Comparison of ENCODE assay signal across 24 cellular contexts in the genomic region with DNA sequence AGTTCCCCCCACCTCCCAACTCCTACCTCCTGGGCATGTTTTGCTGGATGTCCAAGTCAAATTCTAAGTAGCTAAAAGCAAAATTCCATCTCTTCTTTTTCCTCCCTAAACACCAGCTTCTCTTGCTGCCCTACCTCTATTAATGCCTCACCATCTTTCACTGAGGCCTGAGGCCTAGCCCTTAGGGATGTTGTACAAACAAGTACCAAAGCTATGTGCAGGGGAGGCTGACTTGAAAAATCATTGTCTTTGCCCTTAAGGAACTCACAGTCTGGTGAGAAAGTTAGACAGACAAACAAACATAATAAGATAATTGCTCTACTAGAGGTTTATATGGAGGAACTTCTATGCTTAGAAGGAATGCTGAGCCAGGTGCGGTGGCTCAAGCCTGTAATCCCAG. TPM values are rescaled to one million over a fixed set of nuclear protein-coding genes. Genes with fewer than 3 reads are reported as not detected.
DNase-seq lines count a peak whose midpoint lies in the region; ATAC-seq, FAIRE-seq and TF ChIP-seq lines count a peak whose summit lies in the region.
"Had no signal": no experiment of that assay in that cellular context is flagged by ENCODE, and none has a peak within 500 bp of the region (broad histone marks: within the 10 kb centered on the region; RNA-seq: fewer than 3 reads in every experiment).

No MANE protein-coding gene starts in this region.

- ATAC-seq in A549: no peak
- ATAC-seq in stimulated activated naive CD8-positive, alpha-beta T cell treated with anti-CD3 and anti-CD28 coated beads, Interleukin-15, Interleukin-2, amounts not matched to agents 100 U/mL and 50 U/mL, for 24 hours: no peak
- ATAC-seq in activated T-cell treated with anti-CD3 and anti-CD28 coated beads, Interleukin-2, amount 50 U/mL, for 72 hours (replicated peaks in 1 of 2): no peak
- ATAC-seq: GM23338, HCT116 had no signal

- no peak overlapping the region for H3K23ac ChIP-seq in trophoblast cell (ENCODE audit: low read length)

- 100% methylated on average over 1 of the region's 1 CpG for WGBS in A549 (ENCODE audit: missing lambda C conversion rate)
- WGBS in trophoblast cell (ENCODE audit: extremely low coverage, insufficient coverage, insufficient read length): no CpG with 5 or more reads among the region's 1 CpG

- H2BK120ac ChIP-seq in trophoblast cell (ENCODE audit: insufficient read depth, low read length, poor library complexity): no peak overlapping the region

- CTCF ChIA-PET in A549 (lab: Yijun Ruan, JAX): interaction anchor here (1.3 to 4.5 kb wide), 3 partner anchors 14 to 42 kb away, joined by 4 to 52 read pairs (median 6); a partner anchor contains a TSS

- FAIRE-seq in A549 (lab: Jason Lieb, UNC): no peak
- FAIRE-seq: A204.1, GM12891, GM18507 had no signal

- TF ChIP-seq CTCF in A549 (IDR thresholded peaks at IDR 0.05) (no peak), glutamatergic neuron (IDR thresholded peaks at IDR 0.05; ENCODE audit: partially characterized antibody, unreplicated experiment) (no peak), nephron progenitor cell (IDR thresholded peaks at IDR 0.05) (no peak)

- no peak overlapping the region for H3K14ac ChIP-seq in trophoblast cell (ENCODE audit: low read length)

- no peak overlapping the region for H3K4ac ChIP-seq in trophoblast cell (ENCODE audit: low read depth, low read length)

- no peak overlapping the region for H4K12ac ChIP-seq in trophoblast cell (ENCODE audit: low read depth, low read length)

- H3K27ac Mint-ChIP-seq in glutamatergic neuron (ENCODE audit: unreplicated experiment) (peak overlapping the region; percentile 33), nephron progenitor cell (peak overlapping the region; percentile 66)
- no peak overlapping the region for H3K27ac Mint-ChIP-seq in activated T-cell treated with anti-CD3 and anti-CD28 coated beads, Interleukin-2, amount 50 U/mL, for 72 hours
- H3K27ac Mint-ChIP-seq: CD14-positive monocyte; CD4-positive, alpha-beta T cell; CD8-positive, alpha-beta memory T cell; GM23338 had no signal

- H3K9me3 ChIP-seq in A549: no peaks in the 10 kb centered on the region
- H3K9me3 ChIP-seq in trophoblast cell (ENCODE audit: insufficient read depth, low read depth, low read length): no peaks in the 10 kb centered on the region
- H3K9me3 ChIP-seq: BE2C; BLaER1 treated with 17β-estradiol and CSF1 and Interleukin-3, amounts not matched to agents 10 nM and 100 nM had no signal

- H3K4me1 ChIP-seq in A549 (peaks cover 56% of the 10 kb centered on the region), trophoblast cell (ENCODE audit: control insufficient read depth in 1 of 2, insufficient read depth in 2 of 2, low read length in 2 of 2) (peaks cover 12 to 13% of the 10 kb centered on the region in 2 experiments)
- H3K4me1 ChIP-seq: BE2C had no signal

- no peak overlapping the region for H2AK5ac ChIP-seq in trophoblast cell (ENCODE audit: low read length)

- TF ChIP-seq EP300 in A549 (IDR thresholded peaks at IDR 0.05): no peak

- H3K4me3 Mint-ChIP-seq in glutamatergic neuron (ENCODE audit: unreplicated experiment) (peak overlapping the region; percentile 25), nephron progenitor cell (no peak overlapping the region)
- H3K4me3 Mint-ChIP-seq in activated T-cell treated with anti-CD3 and anti-CD28 coated beads, Interleukin-2, amount 50 U/mL, for 72 hours: no peak overlapping the region
- H3K4me3 Mint-ChIP-seq: CD14-positive monocyte; CD4-positive, alpha-beta T cell; CD8-positive, alpha-beta memory T cell; GM23338; H9 had no signal

- H3K4me1 Mint-ChIP-seq in glutamatergic neuron (ENCODE audit: low read depth, unreplicated experiment) (peaks cover 16% of the 10 kb centered on the region), nephron progenitor cell (peaks cover 49% of the 10 kb centered on the region)
- H3K4me1 Mint-ChIP-seq in activated T-cell treated with anti-CD3 and anti-CD28 coated beads, Interleukin-2, amount 50 U/mL, for 72 hours (ENCODE audit: low read depth): peaks cover 19% of the 10 kb centered on the region

- no peak overlapping the region for H3K4me2 ChIP-seq in A549
- no peak overlapping the region for H3K4me2 ChIP-seq in trophoblast cell (ENCODE audit: low read length)
- H3K4me2 ChIP-seq: BLaER1 treated with 17β-estradiol and CSF1 and Interleukin-3, amounts not matched to agents 10 nM and 100 nM; GM23338 had no signal

- H3K9ac ChIP-seq in trophoblast cell (ENCODE audit: low read length): no peak overlapping the region
- H3K9ac ChIP-seq: BLaER1 treated with 17β-estradiol and CSF1 and Interleukin-3, amounts not matched to agents 10 nM and 100 nM had no signal

- H3K79me1 ChIP-seq in trophoblast cell (ENCODE audit: low read length): peaks cover 11% of the 10 kb centered on the region

- no peak overlapping the region for H4K8ac ChIP-seq in trophoblast cell (ENCODE audit: low read depth, low read length)

- H3K27me3 Mint-ChIP-seq in glutamatergic neuron (ENCODE audit: unreplicated experiment) (peaks cover 20% of the 10 kb centered on the region), nephron progenitor cell (ENCODE audit: low read depth, poor library complexity) (peaks cover 10% of the 10 kb centered on the region)
- peaks cover 14% of the 10 kb centered on the region for H3K27me3 Mint-ChIP-seq in activated T-cell treated with anti-CD3 and anti-CD28 coated beads, Interleukin-2, amount 50 U/mL, for 72 hours (ENCODE audit: low read depth)

- no peak overlapping the region for H2AFZ ChIP-seq in trophoblast cell (ENCODE audit: insufficient read depth, low read length, poor library complexity)
- H2AFZ ChIP-seq: GM23338 had no signal

- no peak overlapping the region for H2BK12ac ChIP-seq in trophoblast cell (ENCODE audit: low read length)

- H3K36me3 Mint-ChIP-seq in glutamatergic neuron (ENCODE audit: unreplicated experiment) (no peaks in the 10 kb centered on the region), nephron progenitor cell (ENCODE audit: low read depth) (no peaks in the 10 kb centered on the region)
- H3K36me3 Mint-ChIP-seq in activated T-cell treated with anti-CD3 and anti-CD28 coated beads, Interleukin-2, amount 50 U/mL, for 72 hours (ENCODE audit: insufficient read depth in 2 of 2): no peaks in the 10 kb centered on the region
- H3K36me3 Mint-ChIP-seq: CD14-positive monocyte; CD8-positive, alpha-beta memory T cell had no signal

- POLR2A ChIA-PET in A549 (lab: Yijun Ruan, JAX): no interaction called here

- no peak for TF ChIP-seq POLR2A in A549 (IDR thresholded peaks at IDR 0.05; ENCODE audit: low read length)

- H3K27me3 ChIP-seq in trophoblast cell (ENCODE audit: insufficient read depth, low read length): no peaks in the 10 kb centered on the region
- H3K27me3 ChIP-seq: BE2C; BLaER1 treated with 17β-estradiol and CSF1 and Interleukin-3, amounts not matched to agents 10 nM and 100 nM had no signal

- H3K36me3 ChIP-seq in trophoblast cell (ENCODE audit: control insufficient read depth in 1 of 2, insufficient read depth in 2 of 2, low read length in 2 of 2): no peaks in the 10 kb centered on the region
- H3K36me3 ChIP-seq: BE2C; BLaER1 treated with 17β-estradiol and CSF1 and Interleukin-3, amounts not matched to agents 10 nM and 100 nM had no signal

- TF ChIP-seq RAD21 in A549 (conservative IDR thresholded peaks at IDR 0.05 in 1 of 2, IDR thresholded peaks at IDR 0.05 in 1 of 2): no peak

- H4K91ac ChIP-seq in trophoblast cell (ENCODE audit: low read depth, low read length): no peak overlapping the region

- peak overlapping the region; percentile 48 to 87; a peak in 5 of 6 replicates for H3K27ac ChIP-seq in A549
- H3K27ac ChIP-seq in trophoblast cell (ENCODE audit: low read depth, low read length): no peak overlapping the region
- H3K27ac ChIP-seq: 22Rv1; BLaER1 treated with 17β-estradiol and CSF1 and Interleukin-3, amounts not matched to agents 10 nM and 100 nM had no signal

- DNase-seq in A549 (ENCODE audit: low read depth in 1 of 2, low spot score in 1 of 2) (no peak), glutamatergic neuron (no peak), nephron progenitor cell (no peak), trophoblast cell (peak; percentile 61 to 64), NCI-H1694 (lab: John Stamatoyannopoulos, UW) (no peak)
- DNase-seq in stimulated activated naive CD8-positive, alpha-beta T cell treated with anti-CD3 and anti-CD28 coated beads, Interleukin-15, Interleukin-2, amounts not matched to agents 100 U/mL and 50 U/mL, for 24 hours: no peak
- no peak for DNase-seq in activated T-cell treated with anti-CD3 and anti-CD28 coated beads, Interleukin-2, amount 50 U/mL, for 72 hours
- DNase-seq: ACHN; AML-193; BE2C; CD4-positive, alpha-beta T cell; CD8-positive, alpha-beta memory T cell; DMS53; DMS79 treated with DMSO at 0.1 percent for 48 hours; GF-D8; H9 had no signal

- no peak overlapping the region for H3K18ac ChIP-seq in trophoblast cell (ENCODE audit: low read length)

- H3K79me2 ChIP-seq in trophoblast cell (ENCODE audit: control insufficient read depth, insufficient read depth, low read length, poor library complexity): no peaks in the 10 kb centered on the region

- peaks cover 2% of the 10 kb centered on the region for H3K9me3 Mint-ChIP-seq in glutamatergic neuron (ENCODE audit: unreplicated experiment)
- no peaks in the 10 kb centered on the region for H3K9me3 Mint-ChIP-seq in nephron progenitor cell
- no peaks in the 10 kb centered on the region for H3K9me3 Mint-ChIP-seq in activated T-cell treated with anti-CD3 and anti-CD28 coated beads, Interleukin-2, amount 50 U/mL, for 72 hours
- H3K9me3 Mint-ChIP-seq: CD4-positive, alpha-beta T cell; CD8-positive, alpha-beta memory T cell; GM23338; H9 had no signal

- no peak overlapping the region for H2BK5ac ChIP-seq in trophoblast cell (ENCODE audit: low read depth, low read length, poor library complexity)

- H3K4me3 ChIP-seq in A549 (no peak overlapping the region), trophoblast cell (ENCODE audit: low read depth, low read length) (no peak overlapping the region)
- H3K4me3 ChIP-seq: BLaER1 treated with 17β-estradiol and CSF1 and Interleukin-3, amounts not matched to agents 10 nM and 100 nM; GM23338 had no signal

TF ChIP-seq in A549, 52 proteins besides CTCF, POLR2A, EP300 and RAD21:
- TF ChIP-seq KDM1A (IDR thresholded peaks at IDR 0.05; ENCODE audit: low read depth) (no peak), RCOR1 (IDR thresholded peaks at IDR 0.05; ENCODE audit: low read depth, low read length) (no peak), ESRRA (IDR thresholded peaks at IDR 0.05; ENCODE audit: borderline replicate concordance, low read length) (no peak)
TF ChIP-seq in A549: peak in this region for 0.

RNA-seq across cellular contexts. Expression of a gene that starts 25.3 kb away (rescaled TPM):
- 5.5 and 7.7 TPM in 2 replicates for polyA plus RNA-seq in A549 (2011; rRNA removed)
- polyA plus RNA-seq in A549 (2012; cell fraction: cytosol; rRNA removed): 2.8 TPM in 2 replicates
- 1.5 and 4.2 TPM in 2 replicates for polyA plus RNA-seq in A549 (2012; cell fraction: nucleus; rRNA removed)
- 10.0 to 12.0 TPM (median 11.6 TPM) in 3 replicates for polyA plus RNA-seq in A549 (2017; fragmentation: RNase III; extraction: RNeasy Plus Mini Kit Qiagen cat#74134 plus additional on column Dnase treatment)
- polyA minus RNA-seq in A549 (2011; rRNA and poly(A)+ RNA removed): 4.1 and 5.0 TPM in 2 replicates
- total RNA-seq in glutamatergic neuron (ENCODE audit: unreplicated experiment): 1.1 TPM
- polyA plus RNA-seq in trophoblast cell (2013): 2.2 and 2.3 TPM in 2 replicates
- total RNA-seq in activated T-cell treated with anti-CD3 and anti-CD28 coated beads, Interleukin-2, amount 50 U/mL, for 72 hours: not detected
- total RNA-seq: CD4-positive, alpha-beta T cell; CD8-positive, alpha-beta memory T cell; GM23338 had no signal
- polyA plus RNA-seq: CD8-positive, alpha-beta memory T cell; GM23338 had no signal

Comparison
In these comparisons a context has a peak if more than half of its experiments do, and no peak if none do; other contexts are left out.
1. DNase-seq: peak in trophoblast cell (2 of 2); none in A549 (0 of 2), glutamatergic neuron (single experiment), nephron progenitor cell (single experiment), NCI-H1694 (single experiment), stimulated activated naive CD8-positive, alpha-beta T cell treated with anti-CD3 and anti-CD28 coated beads, Interleukin-15, Interleukin-2, amounts not matched to agents 100 U/mL and 50 U/mL, for 24 hours (single experiment) and activated T-cell treated with anti-CD3 and anti-CD28 coated beads, Interleukin-2, amount 50 U/mL, for 72 hours (0 of 2).